ENCODE assay signal across 12 cellular contexts in the genomic region with DNA sequence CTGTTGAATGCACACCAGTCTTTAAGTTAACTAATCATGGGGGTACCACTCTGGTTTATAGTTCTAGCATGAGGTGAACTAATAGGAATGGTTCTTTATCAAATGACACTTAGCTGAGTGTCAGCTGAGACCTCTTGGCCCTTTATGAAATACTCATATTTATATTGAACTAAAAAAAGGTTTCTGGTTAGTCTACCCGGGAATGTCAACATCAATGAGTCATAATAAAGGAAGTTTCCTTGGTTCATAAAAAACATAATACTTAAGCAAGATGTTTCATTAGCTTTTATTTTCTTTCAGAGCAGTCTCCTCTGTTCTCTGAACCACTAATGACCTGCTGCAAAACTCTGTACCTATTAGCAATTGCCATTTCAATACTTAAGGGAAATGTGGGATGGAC. TPM values are rescaled to one million over a fixed set of nuclear protein-coding genes. Genes with fewer than 3 reads are reported as not detected.
A peak's percentile ranks its signal among the peaks of the same experiment; 100 is the strongest.
DNase-seq lines count a peak whose midpoint lies in the region; ATAC-seq, FAIRE-seq and TF ChIP-seq lines count a peak whose summit lies in the region.
"Had no signal": no experiment of that assay in that cellular context is flagged by ENCODE, and none has a peak within 500 bp of the region (broad histone marks: within the 10 kb centered on the region; RNA-seq: fewer than 3 reads in every experiment).

No MANE protein-coding gene starts in this region.

- in situ Hi-C loops in ACHN (cut with HindIII; ENCODE audit: low pct_ligation_motif_present, low pct_unique_long_range_greater_than_20kb, low sequenced_read_pairs) = no loop called here

- H3K79me2 ChIP-seq in astrocyte (ENCODE audit: insufficient read depth, low read length) (peaks cover 100% of the 10 kb centered on the region), smooth muscle cell (ENCODE audit: low read depth) (peaks cover 94% of the 10 kb centered on the region)

- H4K20me1 ChIP-seq in astrocyte (ENCODE audit: insufficient read depth, low read length) (peaks cover 66% of the 10 kb centered on the region), smooth muscle cell (ENCODE audit: low read depth) (peaks cover 94% of the 10 kb centered on the region)

- ATAC-seq in heart right ventricle = peak in 5 of 8 donors; percentile 36 to 78 (median 47)

- peak overlapping the region; percentile 55 for H3K4me2 ChIP-seq in astrocyte (ENCODE audit: low read length)
- peak overlapping the region; percentile 56 for H3K4me2 ChIP-seq in smooth muscle cell

- H3K9me3 ChIP-seq in astrocyte (ENCODE audit: insufficient read depth, low read depth, low read length) (no peaks in the 10 kb centered on the region), heart right ventricle (no peaks in the 10 kb centered on the region), smooth muscle cell (replicated peaks; ENCODE audit: low read depth) (no peaks in the 10 kb centered on the region)
- H3K9me3 ChIP-seq: colonic mucosa had no signal

- H3K4me1 ChIP-seq in astrocyte (ENCODE audit: insufficient read depth, low read length) (peaks cover 12% of the 10 kb centered on the region), heart right ventricle (peaks cover 0 to 85% (median 41%) of the 10 kb centered on the region in 9 donors), smooth muscle cell (ENCODE audit: low read depth) (peaks cover 14% of the 10 kb centered on the region)
- H3K4me1 ChIP-seq: colonic mucosa had no signal

- H2AFZ ChIP-seq in astrocyte (ENCODE audit: low read depth, low read length) (no peak overlapping the region), smooth muscle cell (ENCODE audit: low read depth) (no peak overlapping the region)

- no peak overlapping the region for H3K4me3 Mint-ChIP-seq in astrocyte (ENCODE audit: unreplicated experiment)

- H3K9me3 Mint-ChIP-seq in astrocyte (ENCODE audit: unreplicated experiment) = no peaks in the 10 kb centered on the region

- H3K36me3 ChIP-seq in astrocyte (ENCODE audit: insufficient read depth, low read length) (peaks cover 13% of the 10 kb centered on the region), heart right ventricle (peaks cover 0 to 32% (median 0%) of the 10 kb centered on the region in 9 donors), smooth muscle cell (ENCODE audit: low read depth) (no peaks in the 10 kb centered on the region)
- H3K36me3 ChIP-seq: colonic mucosa had no signal

- H3K27me3 ChIP-seq in astrocyte (ENCODE audit: insufficient read depth, low read length) = no peaks in the 10 kb centered on the region
- H3K27me3 ChIP-seq in heart right ventricle = no peaks in the 10 kb centered on the region
- no peaks in the 10 kb centered on the region for H3K27me3 ChIP-seq in smooth muscle cell (ENCODE audit: low read depth)
- H3K27me3 ChIP-seq: colonic mucosa had no signal

- no peak overlapping the region for H3K27ac Mint-ChIP-seq in astrocyte (ENCODE audit: unreplicated experiment)

- WGBS in heart right ventricle, 2 donors = 18 to 39% methylated on average over 1 of the region's 1 CpG
- 12% methylated on average over 1 of the region's 1 CpG for WGBS in smooth muscle cell (ENCODE audit: low lambda C conversion rate)

- H3K9ac ChIP-seq in astrocyte (ENCODE audit: low read length) (no peak overlapping the region), smooth muscle cell (ENCODE audit: low read depth) (no peak overlapping the region)

- DNase-seq in HPDE6-E6E7 (ENCODE audit: extremely low spot score) = peak; percentile 35
- peak; percentile 68 for DNase-seq in astrocyte (ENCODE audit: low read depth)
- DNase-seq in heart right ventricle = no peak
- no peak for DNase-seq in smooth muscle cell (lab: John Stamatoyannopoulos, UW; ENCODE audit: unreplicated experiment)
- no peak for DNase-seq in cerebellum (ENCODE audit: low spot score)
- no peak for DNase-seq in H4 (ENCODE audit: low spot score)
- no peak for DNase-seq in COR-L47 (lab: John Stamatoyannopoulos, UW)
- no peak for DNase-seq in ACHN
- DNase-seq: colonic mucosa, DMS79 treated with DMSO at 0.1 percent for 48 hours, NCI-H2107 had no signal

- peaks cover 4% of the 10 kb centered on the region for H3F3A ChIP-seq in smooth muscle cell (ENCODE audit: low read depth)

- peak; percentile 55 for FAIRE-seq in astrocyte (lab: Jason Lieb, UNC)

- no peaks in the 10 kb centered on the region for H3K27me3 Mint-ChIP-seq in astrocyte (ENCODE audit: low read depth, unreplicated experiment)

- peak overlapping the region; percentile 18 for H3K27ac ChIP-seq in astrocyte (ENCODE audit: low read depth, low read length)
- H3K27ac ChIP-seq in heart right ventricle = peak overlapping the region in 5 of 10 donors; percentile 1 to 54 (median 30)
- peak overlapping the region; percentile 69 for H3K27ac ChIP-seq in smooth muscle cell (ENCODE audit: low read depth)

- intact Hi-C loops in heart right ventricle (cut with DNase I) = no loop called here

- H3K36me3 Mint-ChIP-seq in astrocyte (ENCODE audit: low read depth, unreplicated experiment) = peaks cover 14% of the 10 kb centered on the region

- TF ChIP-seq CTCF in astrocyte (IDR thresholded peaks at IDR 0.05; ENCODE audit: insufficient read depth, low read depth, low read length) = no peak
- TF ChIP-seq CTCF in heart right ventricle (IDR thresholded peaks at IDR 0.05) = no peak
- TF ChIP-seq CTCF in smooth muscle cell (IDR thresholded peaks at IDR 0.05; ENCODE audit: borderline replicate concordance, insufficient read depth, poor library complexity, severe bottlenecking) = no peak

- H3K4me1 Mint-ChIP-seq in astrocyte (ENCODE audit: low read depth, unreplicated experiment) = peaks cover 20% of the 10 kb centered on the region

- H3K4me3 ChIP-seq in astrocyte (ENCODE audit: insufficient read depth, low read depth, low read length) (no peak overlapping the region), heart right ventricle (no peak overlapping the region), smooth muscle cell (no peak overlapping the region)
- H3K4me3 ChIP-seq: colonic mucosa, skin epidermis had no signal

RNA-seq across cellular contexts. Expression of a gene that starts 13.7 kb away (rescaled TPM):
- total RNA-seq in astrocyte (76.8 and 84.5 TPM in 2 replicates), heart right ventricle (10 to 100 TPM; 14.2 to 64.7 (median 26.6) TPM), smooth muscle cell (95.0 and 105 TPM in 2 replicates), cerebellum (32.0 TPM)
- polyA plus RNA-seq in heart right ventricle (10 to 100 TPM in 1 of 2 donors, 1 to 10 TPM in 1; 6.5 to 15.4 TPM), smooth muscle cell (81.4 and 87.2 TPM in 2 replicates)
- 16.7 and 17.6 TPM in 2 replicates for total RNA-seq in H4 (2014; rRNA removed; shearing (Covaris generic))

RNA-seq across cellular contexts. Expression of a gene that starts 46.8 kb away (rescaled TPM):
- total RNA-seq in astrocyte (0.07 TPM in 1 of 2 replicates, not detected in the other), heart right ventricle (under 1 TPM in 1 of 10 donors, not detected in 9; 0.17 TPM), smooth muscle cell (not detected in 2 replicates), cerebellum (not detected)
- polyA plus RNA-seq in heart right ventricle (not detected), smooth muscle cell (not detected in 2 replicates)
- total RNA-seq in H4 (2014; rRNA removed; shearing (Covaris generic)) = not detected in 2 replicates

Comparison
In these comparisons a context has a peak if more than half of its experiments do, and no peak if none do; other contexts are left out.
1. DNase-seq: peak in HPDE6-E6E7 (single experiment) and astrocyte (single experiment); none in heart right ventricle (0 of 2), smooth muscle cell (single experiment), cerebellum (single experiment), H4 (single experiment), COR-L47 (single experiment) and ACHN (single experiment).